ENCODE assay signal across 8 cellular contexts in genomic region chr20:36093804-36094145, GRCh38.
DNase-seq lines count a peak whose midpoint lies in the region; ATAC-seq, FAIRE-seq and TF ChIP-seq lines count a peak whose summit lies in the region.

No MANE protein-coding gene starts in this region.

- POLR2A ChIA-PET in activated B cell treated with CpG ODN at 0.5 μM for 24 hours (lab: Charles Lee) = interaction anchor here (0.6 to 1.0 kb wide), 3 partner anchors 10 to 141 kb away, joined by 3 to 4 read pairs (median 3); no protein-coding TSS in a partner anchor

- CTCF ChIA-PET in activated B cell treated with CpG ODN at 0.5 μM for 24 hours (lab: Charles Lee) = no interaction called here

- ATAC-seq in activated B cell treated with CpG ODN at 0.5 μM for 24 hours (ENCODE audit: low read depth) (no peak), GM18520 (IDR thresholded peaks at IDR 0.05; ENCODE audit: unreplicated experiment) (no peak)

- H3K23me2 ChIP-seq in H9 (ENCODE audit: insufficient read length, low read depth, low read length, poor library complexity, severe bottlenecking) = peaks cover 11% of the 10 kb centered on the region

- no peak overlapping the region for H3K4ac ChIP-seq in H9 (ENCODE audit: low read depth, low read length)

- no peaks in the 10 kb centered on the region for H3K79me2 ChIP-seq in H9 (ENCODE audit: insufficient read depth, low read length)

- no peak overlapping the region for H2AFZ ChIP-seq in H9 (ENCODE audit: low read length)

- no peak for FAIRE-seq in D721Med (lab: Jason Lieb, UNC)

- H2BK120ac ChIP-seq in H9 (ENCODE audit: low read depth, low read length, poor library complexity, severe bottlenecking) = no peak overlapping the region

- no peak for DNase-seq in H9
- DNase-seq in activated B cell treated with CpG ODN at 0.5 μM for 24 hours = no peak
- no peak for DNase-seq in left ventricle myocardium inferior
- DNase-seq in anterior cingulate cortex (lab: John Stamatoyannopoulos, UW) = no peak
- DNase-seq in D721Med (ENCODE audit: insufficient read length, low spot score) = no peak
- no peak for DNase-seq in HuH-7.5 (ENCODE audit: low spot score)

- H2BK12ac ChIP-seq in H9 (ENCODE audit: insufficient read length, low read depth, low read length) = no peak overlapping the region

- H3K9ac ChIP-seq in H9 (ENCODE audit: extremely low read depth, insufficient read length, low read length) = no peak overlapping the region

- H4K91ac ChIP-seq in H9 (ENCODE audit: insufficient read length, low read depth, low read length) = no peak overlapping the region

- no peak overlapping the region for H3K27ac ChIP-seq in H9 (ENCODE audit: insufficient read length, low read depth, low read length)
- peak overlapping the region; percentile 44 for H3K27ac ChIP-seq in left ventricle myocardium inferior (replicated peaks)
- peak overlapping the region in 14 of 21 experiments; percentile 1 to 91 (median 73) for H3K27ac ChIP-seq in skin epidermis

- H3K23ac ChIP-seq in H9 (ENCODE audit: insufficient read length, low read depth, low read length) = no peak overlapping the region

- H3K4me3 ChIP-seq in left ventricle myocardium inferior (peak overlapping the region; percentile 79), skin epidermis (peak overlapping the region; percentile 47 to 82 (median 64))

- no peak overlapping the region for H3K14ac ChIP-seq in H9 (ENCODE audit: insufficient read depth, low read length)

- H3K4me1 ChIP-seq in H9 (ENCODE audit: insufficient read depth, low read length) (peaks cover 6% of the 10 kb centered on the region; the same call in 1 of the 2 replicates), left ventricle myocardium inferior (peaks cover 40% of the 10 kb centered on the region)

- no peak overlapping the region for H3T11ph ChIP-seq in H9 (ENCODE audit: low read length)

- H3K56ac ChIP-seq in H9 (ENCODE audit: insufficient read length, low read depth, low read length) = no peak overlapping the region

- TF ChIP-seq CTCF in H9 (conservative IDR thresholded peaks at IDR 0.05) (no peak), activated B cell treated with CpG ODN at 0.5 μM for 24 hours (IDR thresholded peaks at IDR 0.05) (no peak), left ventricle myocardium inferior (IDR thresholded peaks at IDR 0.05; ENCODE audit: borderline replicate concordance) (no peak), D721Med (IDR thresholded peaks at IDR 0.05; ENCODE audit: insufficient read depth, missing control alignments) (no peak)

- peaks cover 0 to 2% of the 10 kb centered on the region in 2 experiments; a peak in 2 of 5 replicates for H3K9me3 Mint-ChIP-seq in H9
- H3K9me3 Mint-ChIP-seq in activated B cell treated with CpG ODN at 0.5 μM for 24 hours = no peaks in the 10 kb centered on the region

- peaks cover 3% of the 10 kb centered on the region for H4K20me1 ChIP-seq in H9 (ENCODE audit: control insufficient read depth, insufficient read depth, insufficient read length)

- intact Hi-C loops in activated B cell treated with CpG ODN at 0.5 μM for 24 hours (cut with micrococcal nuclease) (loop anchor here (5.0 kb wide), 1 partner anchor 41 kb away; no protein-coding TSS in a partner anchor), left ventricle myocardium inferior (cut with micrococcal nuclease) (no loop called here)

- H3K4me2 ChIP-seq in H9 (ENCODE audit: insufficient read depth, insufficient read length, low read length) = no peak overlapping the region

- H3K9me3 ChIP-seq in H9 (ENCODE audit: control insufficient read depth, low read depth, low read length) (no peaks in the 10 kb centered on the region), left ventricle myocardium inferior (replicated peaks) (no peaks in the 10 kb centered on the region)

- H2BK5ac ChIP-seq in H9 (ENCODE audit: insufficient read length, low read length) = no peak overlapping the region

- H4K5ac ChIP-seq in H9 (ENCODE audit: insufficient read length, low read depth, low read length) = no peak overlapping the region

- peaks cover 0 to 4% (median 0%) of the 10 kb centered on the region in 3 experiments; a peak in 1 of 7 replicates for H3K36me3 Mint-ChIP-seq in H9 (ENCODE audit: insufficient read depth in 1 of 3, low read depth in 3 of 3)
- H3K36me3 Mint-ChIP-seq in activated B cell treated with CpG ODN at 0.5 μM for 24 hours (ENCODE audit: low read depth) = no peaks in the 10 kb centered on the region

- H2AK5ac ChIP-seq in H9 (ENCODE audit: insufficient read length, low read length) = no peak overlapping the region

- no peak overlapping the region for H2BK15ac ChIP-seq in H9 (ENCODE audit: low read depth, low read length)

- no peak overlapping the region for H2BK20ac ChIP-seq in H9 (ENCODE audit: low read depth, low read length, poor library complexity, severe bottlenecking)

- H4K8ac ChIP-seq in H9 (replicated peaks; ENCODE audit: insufficient read length, low read depth, low read length) = no peak overlapping the region

- H3K4me1 Mint-ChIP-seq in H9 (peaks cover 43 to 54% of the 10 kb centered on the region in 2 experiments), activated B cell treated with CpG ODN at 0.5 μM for 24 hours (peaks cover 40% of the 10 kb centered on the region)

- H3K79me1 ChIP-seq in H9 (ENCODE audit: insufficient read depth, low read depth, low read length, poor library complexity, severe bottlenecking) = no peaks in the 10 kb centered on the region

- no peaks in the 10 kb centered on the region for H3K36me3 ChIP-seq in left ventricle myocardium inferior

- no peak overlapping the region for H3K18ac ChIP-seq in H9 (ENCODE audit: insufficient read length, low read depth, low read length)

- peaks cover 92% of the 10 kb centered on the region for H3K27me3 Mint-ChIP-seq in H9 (ENCODE audit: low read depth)
- peaks cover 30% of the 10 kb centered on the region for H3K27me3 Mint-ChIP-seq in activated B cell treated with CpG ODN at 0.5 μM for 24 hours

- WGBS in H9 (ENCODE audit: extremely low coverage, insufficient read length, low lambda C conversion rate) = no CpG with 5 or more reads among the region's 2 CpGs

- H3K27ac Mint-ChIP-seq in H9 (no peak overlapping the region), activated B cell treated with CpG ODN at 0.5 μM for 24 hours (no peak overlapping the region)

- peaks cover 49% of the 10 kb centered on the region for H3K27me3 ChIP-seq in H9 (ENCODE audit: insufficient read depth, low read length)
- peaks cover 45% of the 10 kb centered on the region for H3K27me3 ChIP-seq in left ventricle myocardium inferior (ENCODE audit: low read depth)

- H3K4me3 Mint-ChIP-seq in H9 = peak overlapping the region; percentile 42 to 61
- peak overlapping the region; percentile 85 for H3K4me3 Mint-ChIP-seq in activated B cell treated with CpG ODN at 0.5 μM for 24 hours
